Comparison of ENCODE assay signal across 27 cellular contexts in the genomic region with DNA sequence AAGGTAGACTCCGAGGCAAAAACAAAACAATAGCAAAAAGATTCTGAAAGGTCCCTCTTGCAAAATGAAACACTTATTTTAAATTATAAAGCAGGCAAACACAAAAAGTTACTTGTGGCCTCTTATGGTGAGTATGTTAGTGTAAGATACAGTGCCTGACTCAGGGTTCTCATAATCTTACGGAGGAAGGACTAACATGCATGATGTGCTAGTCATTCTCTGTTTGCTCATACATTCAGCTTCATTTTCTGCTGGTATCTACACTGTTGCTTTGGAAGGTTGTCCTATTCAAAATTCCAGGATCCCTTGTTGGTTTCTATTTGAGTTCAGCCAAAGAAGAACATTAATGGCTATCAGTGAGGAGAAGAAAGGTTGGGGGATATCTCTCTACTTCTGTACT.
DNase-seq lines count a peak whose midpoint lies in the region; ATAC-seq and TF ChIP-seq lines count a peak whose summit lies in the region.
"Had no signal": no experiment of that assay in that cellular context is flagged by ENCODE, and none has a peak within 500 bp of the region (broad histone marks: within the 10 kb centered on the region; RNA-seq: fewer than 3 reads in every experiment).

No MANE protein-coding gene starts in this region.

- no peak for TF ChIP-seq POLR2A in gastroesophageal sphincter (IDR thresholded peaks at IDR 0.05)

- no peaks in the 10 kb centered on the region for H3K9me3 ChIP-seq in gastroesophageal sphincter
- H3K9me3 ChIP-seq: A549, Caco-2, HAP-1, Peyer's patch had no signal

- H3K27me3 Mint-ChIP-seq in HFFc6 (ENCODE audit: insufficient read depth): no peaks in the 10 kb centered on the region
- no peaks in the 10 kb centered on the region for H3K27me3 Mint-ChIP-seq in stimulated activated naive B cell treated with anti-CD40 and anti-IgM and Interleukin-4, amounts not matched to agents 10 μg/mL and 1 μg/mL and 100 μg/mL, for 72 hours
- H3K27me3 Mint-ChIP-seq: IgD-negative memory B cell had no signal

- DNase-seq in HFFc6: peak; percentile 61
- DNase-seq in brain microvascular endothelial cell: peak; percentile 47
- DNase-seq in fibroblast of pulmonary artery (ENCODE audit: low read depth): peak; percentile 14
- DNase-seq in stromal cell of bone marrow (ENCODE audit: low read depth): peak; percentile 18
- DNase-seq in stimulated activated naive B cell treated with anti-CD40 and anti-IgM and Interleukin-4, amounts not matched to agents 10 μg/mL and 1 μg/mL and 100 μg/mL, for 72 hours: no peak
- DNase-seq in islet precursor cell: no peak
- DNase-seq: C1 segment of cervical spinal cord; Caco-2; CD8-positive, alpha-beta T cell; GOT3; NCI-H1092; NCI-H1417 treated with DMSO at 0.1 percent for 48 hours; NCI-H1694 treated with DMSO at 0.1 percent for 48 hours; NCI-H2081; NCI-H2171; NCI-H226; NCI-H510A; NCI-H69; OCI-M1; Peyer's patch had no signal

- H3K27ac ChIP-seq in brain microvascular endothelial cell (peak overlapping the region; percentile 53), gastroesophageal sphincter (no peak overlapping the region)
- H3K27ac ChIP-seq: A549, HL-60, KMS-11, Peyer's patch had no signal

- no peaks in the 10 kb centered on the region for H3K9me3 Mint-ChIP-seq in HFFc6
- H3K9me3 Mint-ChIP-seq in stimulated activated naive B cell treated with anti-CD40 and anti-IgM and Interleukin-4, amounts not matched to agents 10 μg/mL and 1 μg/mL and 100 μg/mL, for 72 hours: peaks cover 0 to 2% of the 10 kb centered on the region in 2 donors
- H3K9me3 Mint-ChIP-seq: CD8-positive, alpha-beta T cell had no signal

- H3K4me3 Mint-ChIP-seq in HFFc6: no peak overlapping the region
- no peak overlapping the region for H3K4me3 Mint-ChIP-seq in stimulated activated naive B cell treated with anti-CD40 and anti-IgM and Interleukin-4, amounts not matched to agents 10 μg/mL and 1 μg/mL and 100 μg/mL, for 72 hours
- H3K4me3 Mint-ChIP-seq: CD8-positive, alpha-beta T cell; IgD-negative memory B cell had no signal

- H3K36me3 ChIP-seq in brain microvascular endothelial cell (replicated peaks): no peaks in the 10 kb centered on the region
- H3K36me3 ChIP-seq in gastroesophageal sphincter: no peaks in the 10 kb centered on the region
- H3K36me3 ChIP-seq: HAP-1, Peyer's patch had no signal

- no peaks in the 10 kb centered on the region for H3K4me1 ChIP-seq in gastroesophageal sphincter
- H3K4me1 ChIP-seq: A549, Caco-2, Peyer's patch had no signal

- no peaks in the 10 kb centered on the region for H3K36me3 Mint-ChIP-seq in HFFc6 (ENCODE audit: low read depth)
- no peaks in the 10 kb centered on the region for H3K36me3 Mint-ChIP-seq in stimulated activated naive B cell treated with anti-CD40 and anti-IgM and Interleukin-4, amounts not matched to agents 10 μg/mL and 1 μg/mL and 100 μg/mL, for 72 hours
- H3K36me3 Mint-ChIP-seq: CD8-positive, alpha-beta T cell; IgD-negative memory B cell had no signal

- 87 to 91% methylated on average over 1 to 2 of the region's 2 CpGs for WGBS in gastroesophageal sphincter (ENCODE audit: low coverage in 1 of 2), 2 donors

- in situ Hi-C loops in brain microvascular endothelial cell (cut with HindIII; ENCODE audit: low pct_ligation_motif_present, low sequenced_read_pairs): no loop called here

- ATAC-seq in stimulated activated naive B cell treated with anti-CD40 and anti-IgM and Interleukin-4, amounts not matched to agents 10 μg/mL and 1 μg/mL and 100 μg/mL, for 72 hours (replicated peaks): no peak
- no peak for ATAC-seq in gastroesophageal sphincter
- ATAC-seq: A549; CD8-positive, alpha-beta T cell; SK-N-SH treated with all-trans-retinoic acid at 6 μM for 48 hours had no signal

- H3K4me1 Mint-ChIP-seq in HFFc6 (ENCODE audit: low read depth): peaks cover 50% of the 10 kb centered on the region
- no peaks in the 10 kb centered on the region for H3K4me1 Mint-ChIP-seq in stimulated activated naive B cell treated with anti-CD40 and anti-IgM and Interleukin-4, amounts not matched to agents 10 μg/mL and 1 μg/mL and 100 μg/mL, for 72 hours
- H3K4me1 Mint-ChIP-seq: IgD-negative memory B cell had no signal

- no peak for TF ChIP-seq EP300 in gastroesophageal sphincter (IDR thresholded peaks at IDR 0.05)

- no peak overlapping the region for H3K4me3 ChIP-seq in brain microvascular endothelial cell (ENCODE audit: low read depth, low read length)
- no peak overlapping the region for H3K4me3 ChIP-seq in fibroblast of pulmonary artery (replicated peaks; ENCODE audit: low read depth, low read length)
- H3K4me3 ChIP-seq in gastroesophageal sphincter: no peak overlapping the region
- H3K4me3 ChIP-seq: A549, HAP-1, Peyer's patch had no signal

- TF ChIP-seq CTCF in HFFc6 (IDR thresholded peaks at IDR 0.05) (no peak), brain microvascular endothelial cell (IDR thresholded peaks at IDR 0.05; ENCODE audit: low read depth, low read length, missing control alignments) (no peak), fibroblast of pulmonary artery (IDR thresholded peaks at IDR 0.05; ENCODE audit: low read length, missing control alignments) (no peak), gastroesophageal sphincter (IDR thresholded peaks at IDR 0.05) (no peak)

- H3K27ac Mint-ChIP-seq in HFFc6: peak overlapping the region; percentile 71
- H3K27ac Mint-ChIP-seq in stimulated activated naive B cell treated with anti-CD40 and anti-IgM and Interleukin-4, amounts not matched to agents 10 μg/mL and 1 μg/mL and 100 μg/mL, for 72 hours: no peak overlapping the region
- H3K27ac Mint-ChIP-seq: CD8-positive, alpha-beta T cell; IgD-negative memory B cell had no signal

- H3K27me3 ChIP-seq in brain microvascular endothelial cell (replicated peaks) (no peaks in the 10 kb centered on the region), gastroesophageal sphincter (no peaks in the 10 kb centered on the region)
- H3K27me3 ChIP-seq: Peyer's patch had no signal

Comparison
In these comparisons a context has a peak if more than half of its experiments do, and no peak if none do; other contexts are left out.
1. DNase-seq: peak in HFFc6 (single experiment), brain microvascular endothelial cell (single experiment), fibroblast of pulmonary artery (single experiment) and stromal cell of bone marrow (single experiment); none in stimulated activated naive B cell treated with anti-CD40 and anti-IgM and Interleukin-4, amounts not matched to agents 10 μg/mL and 1 μg/mL and 100 μg/mL, for 72 hours (single experiment) and islet precursor cell (single experiment).